ENCODE assay signal across 9 cellular contexts in genomic region chr10:79247373-79248137, GRCh38.
DNase-seq lines count a peak whose midpoint lies in the region; ATAC-seq and TF ChIP-seq lines count a peak whose summit lies in the region.
"Had no signal": no experiment of that assay in that cellular context is flagged by ENCODE, and none has a peak within 500 bp of the region (broad histone marks: within the 10 kb centered on the region; RNA-seq: fewer than 3 reads in every experiment).

No MANE protein-coding gene starts in this region.

- H3K9me1 ChIP-seq in IMR-90 (ENCODE audit: insufficient read depth, low read length): peaks cover 61% of the 10 kb centered on the region

- TF ChIP-seq POLR2A in IMR-90 (IDR thresholded peaks at IDR 0.05; ENCODE audit: low read depth, low read length): no peak

- peaks cover 29% of the 10 kb centered on the region for H3K36me3 ChIP-seq in BLaER1
- H3K36me3 ChIP-seq in IMR-90 (ENCODE audit: control insufficient read depth, insufficient read depth, low read length): peaks cover 12% of the 10 kb centered on the region
- no peaks in the 10 kb centered on the region for H3K36me3 ChIP-seq in colonic mucosa
- H3K36me3 ChIP-seq in trophoblast cell (ENCODE audit: control insufficient read depth in 1 of 2, insufficient read depth in 2 of 2, low read length in 2 of 2): peaks cover 26 to 40% of the 10 kb centered on the region in 2 experiments

- no peak for TF ChIP-seq RAD21 in IMR-90 (IDR thresholded peaks at IDR 0.05; ENCODE audit: low read length)

- H2BK20ac ChIP-seq in IMR-90 (ENCODE audit: low read depth, low read length): no peak overlapping the region

- ATAC-seq in IMR-90 (ENCODE audit: low read depth) (no peak), GM19397 (IDR thresholded peaks at IDR 0.05; ENCODE audit: unreplicated experiment) (no peak), HG03139 (IDR thresholded peaks at IDR 0.05; ENCODE audit: unreplicated experiment) (no peak)

- intact Hi-C loops in IMR-90 (cut with micrococcal nuclease) (no loop called here), colonic mucosa (cut with DNase I) (no loop called here)

- in situ Hi-C loops in IMR-90 (cut with MboI; ENCODE audit: low sequenced_read_pairs): no loop called here

- H3K9ac ChIP-seq in BLaER1: peak overlapping the region; percentile 95
- no peak overlapping the region for H3K9ac ChIP-seq in IMR-90 (ENCODE audit: low read depth, low read length)
- peak overlapping the region; percentile 13 to 16 for H3K9ac ChIP-seq in colonic mucosa (ENCODE audit: low read depth in 2 of 2, low read length in 2 of 2)
- no peak overlapping the region for H3K9ac ChIP-seq in trophoblast cell (ENCODE audit: low read length)

- H3K79me1 ChIP-seq in IMR-90 (ENCODE audit: low read depth in 1 of 2, low read length in 2 of 2): peaks cover 38 to 90% of the 10 kb centered on the region in 2 experiments
- peaks cover 13% of the 10 kb centered on the region for H3K79me1 ChIP-seq in trophoblast cell (ENCODE audit: low read length)

- H4K12ac ChIP-seq in trophoblast cell (ENCODE audit: low read depth, low read length): no peak overlapping the region

- no peaks in the 10 kb centered on the region for H3K9me3 ChIP-seq in BLaER1
- no peaks in the 10 kb centered on the region for H3K9me3 ChIP-seq in IMR-90 (ENCODE audit: control insufficient read depth, insufficient read depth, low read length)
- H3K9me3 ChIP-seq in colonic mucosa: no peaks in the 10 kb centered on the region
- no peaks in the 10 kb centered on the region for H3K9me3 ChIP-seq in trophoblast cell (ENCODE audit: insufficient read depth, low read depth, low read length)

- H2AK9ac ChIP-seq in IMR-90 (replicated peaks; ENCODE audit: low read depth, low read length, poor library complexity): peak overlapping the region; percentile 46

- H4K91ac ChIP-seq in IMR-90 (ENCODE audit: insufficient read depth, low read depth, low read length) (no peak overlapping the region), trophoblast cell (ENCODE audit: low read depth, low read length) (no peak overlapping the region)

- H3K18ac ChIP-seq in IMR-90 (ENCODE audit: low read depth, low read length) (no peak overlapping the region), trophoblast cell (ENCODE audit: low read length) (peak overlapping the region; percentile 18)

- no peak overlapping the region; the same call in 1 of the 2 replicates for H3K4ac ChIP-seq in IMR-90 (ENCODE audit: low read depth, low read length)
- H3K4ac ChIP-seq in trophoblast cell (ENCODE audit: low read depth, low read length): peak overlapping the region; percentile 41

- TF ChIP-seq CTCF in IMR-90 (conservative IDR thresholded peaks at IDR 0.05; ENCODE audit: low read depth, low read length) (no peak), colonic mucosa (IDR thresholded peaks at IDR 0.05) (no peak), GM20000 (IDR thresholded peaks at IDR 0.05; ENCODE audit: extremely low read depth, missing control alignments) (no peak)

- H4K8ac ChIP-seq in IMR-90 (ENCODE audit: low read depth in 2 of 2, low read length in 2 of 2) (no peak overlapping the region), trophoblast cell (ENCODE audit: low read depth, low read length) (no peak overlapping the region)

- dilution Hi-C loops in IMR-90 (cut with HindIII; ENCODE audit: low sequenced_read_pairs, unreplicated experiment): no loop called here

- H2AFZ ChIP-seq in IMR-90 (replicated peaks; ENCODE audit: low read length, poor library complexity) (no peak overlapping the region), trophoblast cell (ENCODE audit: insufficient read depth, low read length, poor library complexity) (no peak overlapping the region)

- no peak overlapping the region for H2BK120ac ChIP-seq in IMR-90 (ENCODE audit: low read depth, low read length)
- H2BK120ac ChIP-seq in trophoblast cell (ENCODE audit: insufficient read depth, low read length, poor library complexity): no peak overlapping the region

- CTCF ChIA-PET in IMR-90 (lab: Yijun Ruan, JAX): interaction anchor here (0.5 kb wide), 1 partner anchor 1201 kb away, joined by 3 read pairs; no protein-coding TSS in a partner anchor

- H3K4me1 ChIP-seq in BLaER1 (peaks cover 89% of the 10 kb centered on the region), IMR-90 (ENCODE audit: control insufficient read depth, insufficient read depth, low read length) (peaks cover 30% of the 10 kb centered on the region), colonic mucosa (peaks cover 6% of the 10 kb centered on the region), trophoblast cell (ENCODE audit: control insufficient read depth in 1 of 2, insufficient read depth in 2 of 2, low read length in 2 of 2) (peaks cover 48 to 62% of the 10 kb centered on the region in 2 experiments)

- peak overlapping the region; percentile 7; the same call in 1 of the 2 replicates for H3K23ac ChIP-seq in IMR-90 (ENCODE audit: low read depth, low read length)
- H3K23ac ChIP-seq in trophoblast cell (ENCODE audit: low read length): no peak overlapping the region

- peaks cover 27% of the 10 kb centered on the region for H3K79me2 ChIP-seq in trophoblast cell (ENCODE audit: control insufficient read depth, insufficient read depth, low read length, poor library complexity)

- BruUV-seq in IMR-90 (replicated peaks; lab: Mats Ljungman, UMichigan): no TSS peak

- H3K27ac ChIP-seq in BLaER1: peak overlapping the region; percentile 98
- H3K27ac ChIP-seq in IMR-90 (ENCODE audit: insufficient read depth, low read length): no peak overlapping the region
- H3K27ac ChIP-seq in colonic mucosa: peak overlapping the region; percentile 67
- H3K27ac ChIP-seq in trophoblast cell (ENCODE audit: low read depth, low read length): no peak overlapping the region

- H3K14ac ChIP-seq in IMR-90 (replicated peaks; ENCODE audit: low read depth, low read length) (no peak overlapping the region), trophoblast cell (ENCODE audit: low read length) (peak overlapping the region; percentile 7)

- H3K27me3 ChIP-seq in BLaER1: no peaks in the 10 kb centered on the region
- no peaks in the 10 kb centered on the region for H3K27me3 ChIP-seq in IMR-90 (ENCODE audit: control insufficient read depth, insufficient read depth, low read length)
- H3K27me3 ChIP-seq in colonic mucosa: no peaks in the 10 kb centered on the region
- no peaks in the 10 kb centered on the region for H3K27me3 ChIP-seq in trophoblast cell (ENCODE audit: insufficient read depth, low read length)

- H2BK5ac ChIP-seq in IMR-90 (ENCODE audit: low read depth, low read length, poor library complexity, severe bottlenecking) (no peak overlapping the region), trophoblast cell (ENCODE audit: low read depth, low read length, poor library complexity) (no peak overlapping the region)

- H3K4me2 ChIP-seq in BLaER1 (peak overlapping the region; percentile 97), IMR-90 (ENCODE audit: low read depth, low read length) (no peak overlapping the region), trophoblast cell (ENCODE audit: low read length) (no peak overlapping the region)

- H2BK12ac ChIP-seq in trophoblast cell (ENCODE audit: low read length): no peak overlapping the region

- H2AK5ac ChIP-seq in IMR-90 (ENCODE audit: low read depth, low read length) (no peak overlapping the region), trophoblast cell (ENCODE audit: low read length) (no peak overlapping the region)

- H4K20me1 ChIP-seq in BLaER1: peaks cover 87% of the 10 kb centered on the region
- H4K20me1 ChIP-seq in IMR-90 (ENCODE audit: insufficient read depth, low read length): peaks cover 93% of the 10 kb centered on the region

- POLR2A ChIA-PET in IMR-90 (lab: Charles Lee; ENCODE audit: unreplicated experiment): no interaction called here

- DNase-seq in IMR-90: no peak
- no peak for DNase-seq in colonic mucosa
- DNase-seq in trophoblast cell: no peak
- no peak for DNase-seq in foreskin melanocyte
- DNase-seq in GM20000 (ENCODE audit: low spot score): no peak
- DNase-seq: NCI-H748 treated with DMSO at 0.1 percent for 48 hours had no signal

- 100% methylated on average over 2 of the region's 6 CpGs; no CpG with 5 or more reads in 1 of the 2 experiments for WGBS in IMR-90 (ENCODE audit: extremely low coverage in 2 of 2, insufficient read length in 1 of 2), 2 experiments
- WGBS in trophoblast cell (ENCODE audit: extremely low coverage, insufficient coverage, insufficient read length): no CpG with 5 or more reads among the region's 6 CpGs

- peak overlapping the region; percentile 87; the same call in 1 of the 2 replicates for H3K4me3 ChIP-seq in BLaER1
- H3K4me3 ChIP-seq in IMR-90 (ENCODE audit: insufficient read depth, low read depth, low read length): no peak overlapping the region
- H3K4me3 ChIP-seq in colonic mucosa: no peak overlapping the region
- no peak overlapping the region for H3K4me3 ChIP-seq in trophoblast cell (ENCODE audit: low read depth, low read length)

- H4K5ac ChIP-seq in IMR-90 (ENCODE audit: low read depth, low read length): no peak overlapping the region

- H2BK15ac ChIP-seq in IMR-90 (ENCODE audit: low read depth, low read length): no peak overlapping the region

- no peak overlapping the region for H3K56ac ChIP-seq in IMR-90 (ENCODE audit: extremely low read depth, insufficient read depth, low read length)

TF ChIP-seq in IMR-90, 13 proteins besides CTCF, POLR2A, EP300 and RAD21:
- TF ChIP-seq FOS (IDR thresholded peaks at IDR 0.05; ENCODE audit: low read depth, low read length) (no peak), ELK1 (IDR thresholded peaks at IDR 0.05; ENCODE audit: borderline replicate concordance, low read depth, low read length) (no peak), RCOR1 (IDR thresholded peaks at IDR 0.05; ENCODE audit: insufficient replicate concordance, low read length) (no peak), SMC3 (IDR thresholded peaks at IDR 0.05; ENCODE audit: low read depth, low read length) (no peak), CEBPB (IDR thresholded peaks at IDR 0.05; ENCODE audit: low read depth, low read length) (no peak), MAZ (IDR thresholded peaks at IDR 0.05; ENCODE audit: borderline replicate concordance, low read depth, low read length) (no peak), MAFK (IDR thresholded peaks at IDR 0.05; ENCODE audit: low read depth, low read length) (no peak), RFX5 (IDR thresholded peaks at IDR 0.05; ENCODE audit: low read depth, low read length) (no peak)

Comparison
In these comparisons a context has a peak if more than half of its experiments do, and no peak if none do; other contexts are left out.
1. H3K27ac ChIP-seq: peak in BLaER1 (single experiment) and colonic mucosa (single experiment); none in IMR-90 (single experiment) and trophoblast cell (single experiment).
2. H3K9ac ChIP-seq: peak in BLaER1 (single experiment) and colonic mucosa (2 of 2); none in IMR-90 (single experiment) and trophoblast cell (single experiment).